Comparison of ENCODE assay signal across 15 cellular contexts in the genomic region with DNA sequence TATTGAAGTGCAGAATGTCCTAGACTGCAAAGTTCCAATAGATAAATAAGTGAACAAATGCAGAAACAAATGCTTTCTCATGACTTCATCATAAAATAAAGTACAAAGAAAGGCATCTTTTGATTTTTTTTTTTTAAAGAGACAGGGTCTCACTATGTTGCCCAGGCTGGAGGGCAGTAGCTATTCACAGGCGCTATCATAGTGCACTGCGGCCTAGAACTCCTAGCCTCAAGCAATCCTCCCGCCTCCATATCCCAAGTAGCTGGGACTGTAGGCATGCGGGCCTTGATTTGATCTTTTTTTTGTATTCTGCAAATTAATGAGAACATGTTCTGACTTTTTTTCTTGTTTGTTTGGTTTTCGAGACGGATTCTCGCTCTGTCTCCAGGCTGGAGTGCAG. TPM values are rescaled to one million over a fixed set of nuclear protein-coding genes. Genes with fewer than 3 reads are reported as not detected.
DNase-seq lines count a peak whose midpoint lies in the region; ATAC-seq and TF ChIP-seq lines count a peak whose summit lies in the region.
"Had no signal": no experiment of that assay in that cellular context is flagged by ENCODE, and none has a peak within 500 bp of the region (broad histone marks: within the 10 kb centered on the region; RNA-seq: fewer than 3 reads in every experiment).

No MANE protein-coding gene starts in this region.

- no peaks in the 10 kb centered on the region for H3K27me3 Mint-ChIP-seq in naive B cell

- in situ Hi-C loops in GM23248 (cut with MboI), result no loop called here

- H3F3A ChIP-seq in GM23248 (ENCODE audit: insufficient read depth), result peaks cover 43% of the 10 kb centered on the region

- H3K4me2 ChIP-seq in GM23248 (ENCODE audit: unreplicated experiment), result peak overlapping the region; percentile 92

- DNase-seq in AG09309 (ENCODE audit: low read depth) (no peak), GM23248 (no peak), ascending aorta (ENCODE audit: low spot score in 2 of 2) (no peak), naive B cell (no peak), A172 (ENCODE audit: low spot score) (no peak), aorta (no peak)
- DNase-seq in stimulated activated CD4-positive, alpha-beta T cell treated with anti-CD3 and anti-CD28 coated beads, Interleukin-1b, Interleukin-23, amount 100 ng/mL, for 48 hours, result no peak
- DNase-seq: activated CD4-positive, CD25-positive, alpha-beta regulatory T cell treated with anti-CD3 and anti-CD28 coated beads, Interleukin-2, amount 50 U/mL, for 72 hours; foreskin melanocyte; GOT3; NCI-H1930; RPMI8226; stimulated activated CD4-positive, alpha-beta T cell treated with anti-CD3 and anti-CD28 coated beads, Interleukin-4, amount 100 ng/mL, for 24 hours had no signal

- H4K20me1 ChIP-seq in GM23248 (ENCODE audit: insufficient read depth), result peaks cover 30% of the 10 kb centered on the region; the same call in 1 of the 2 replicates

- no peaks in the 10 kb centered on the region for H3K9me2 ChIP-seq in GM23248 (ENCODE audit: insufficient read depth)

- no peaks in the 10 kb centered on the region for H3K9me3 ChIP-seq in GM23248 (ENCODE audit: low read depth)
- H3K9me3 ChIP-seq in ascending aorta, result no peaks in the 10 kb centered on the region
- H3K9me3 ChIP-seq in aorta (ENCODE audit: control insufficient read depth, low read length), result no peaks in the 10 kb centered on the region
- H3K9me3 ChIP-seq: tibial nerve had no signal

- H3K4me3 ChIP-seq in AG09309 (ENCODE audit: control insufficient read depth, low read depth, low read length) (peak overlapping the region; percentile 99), GM23248 (peak overlapping the region; percentile 95), ascending aorta (peak overlapping the region; percentile 84 to 98), aorta (ENCODE audit: low read length in 2 of 2) (no peak overlapping the region)

- peaks cover 41% of the 10 kb centered on the region for H3K4me1 ChIP-seq in GM23248 (ENCODE audit: insufficient read depth)
- H3K4me1 ChIP-seq in ascending aorta, result peaks cover 6 to 37% of the 10 kb centered on the region in 2 donors
- no peaks in the 10 kb centered on the region for H3K4me1 ChIP-seq in aorta (ENCODE audit: control insufficient read depth in 1 of 2, insufficient read depth in 2 of 2, low read length in 2 of 2)

- H3K4me1 Mint-ChIP-seq in naive B cell, result peaks cover 32 to 50% (median 48%) of the 10 kb centered on the region in 3 donors

- H3K27ac Mint-ChIP-seq in naive B cell, result peak overlapping the region in 4 of 6 donors; percentile 41 to 82 (median 72)

- H3K9me3 Mint-ChIP-seq in naive B cell, result no peaks in the 10 kb centered on the region

- WGBS in GM23248 (ENCODE audit: low coverage in 1 of 2, low lambda C conversion rate in 2 of 2, missing lambda C conversion rate in 2 of 2), 2 experiments, result 20 to 21% methylated on average over 6 to 7 of the region's 7 CpGs
- WGBS in aorta, 2 donors, result 66 to 71% methylated on average over 7 of the region's 7 CpGs

- intact Hi-C loops in ascending aorta (cut with DNase I) (loop anchor here (10.0 kb wide), 1 partner anchor 510 kb away; a partner anchor contains a TSS), aorta (cut with DNase I) (loop anchor here (5.0 kb wide), 1 partner anchor 33 kb away; a partner anchor contains a TSS)

- H3K36me3 ChIP-seq in GM23248 (ENCODE audit: low read depth) (no peaks in the 10 kb centered on the region), ascending aorta (no peaks in the 10 kb centered on the region), aorta (ENCODE audit: control insufficient read depth in 1 of 2, insufficient read depth in 2 of 2, low read length in 1 of 2) (no peaks in the 10 kb centered on the region)
- H3K36me3 ChIP-seq: tibial nerve had no signal

- TF ChIP-seq CTCF in AG09309 (IDR thresholded peaks at IDR 0.05; ENCODE audit: control insufficient read depth, insufficient read depth, low read depth, low read length, missing control alignments) (no peak), ascending aorta (IDR thresholded peaks at IDR 0.05) (no peak)

- no peaks in the 10 kb centered on the region for H3K36me3 Mint-ChIP-seq in naive B cell

- ATAC-seq in naive B cell (ENCODE audit: low read depth in 2 of 2) (no peak), aorta (ENCODE audit: low FRiP score) (no peak), HG02678 (IDR thresholded peaks at IDR 0.05; ENCODE audit: unreplicated experiment) (no peak)

- no peaks in the 10 kb centered on the region for H3K27me3 ChIP-seq in GM23248 (replicated peaks; ENCODE audit: insufficient read depth)
- H3K27me3 ChIP-seq in ascending aorta, result no peaks in the 10 kb centered on the region
- no peaks in the 10 kb centered on the region for H3K27me3 ChIP-seq in aorta (ENCODE audit: control insufficient read depth in 1 of 2, insufficient read depth in 2 of 2, low read length in 1 of 2)
- H3K27me3 ChIP-seq: tibial nerve had no signal

- H2AFZ ChIP-seq in GM23248, result no peak overlapping the region

- H3K27ac ChIP-seq in GM23248, result peak overlapping the region; percentile 100
- H3K27ac ChIP-seq in ascending aorta, result no peak overlapping the region
- H3K27ac ChIP-seq in aorta (ENCODE audit: low read depth in 1 of 2, low read length in 2 of 2), result no peak overlapping the region
- H3K27ac ChIP-seq: tibial nerve had no signal

- H3K9ac ChIP-seq in GM23248, result peak overlapping the region; percentile 100

- peak overlapping the region in 5 of 8 donors; percentile 7 to 76 (median 53) for H3K4me3 Mint-ChIP-seq in naive B cell

- H3K79me2 ChIP-seq in GM23248 (ENCODE audit: insufficient read depth), result peaks cover 90% of the 10 kb centered on the region

RNA-seq across cellular contexts. Expression of a gene that starts 2.4 kb away (rescaled TPM):
- 187 and 191 TPM in 2 replicates for total RNA-seq in GM23248 (2014; rRNA removed; shearing (Covaris generic))
- polyA plus RNA-seq in GM23248 (2016; fragmentation: Nextera tagmentation; extraction: Ambion mirVana), result 188 and 190 TPM in 2 replicates
- total RNA-seq in ascending aorta, result 93.8 TPM
- 100 to 1,000 TPM in 5 of 6 donors, 10 to 100 TPM in 1; 97.1 to 135 (median 122) TPM for polyA plus RNA-seq in naive B cell (ENCODE audit: low read depth in 6 of 6)
- total RNA-seq in A172 (2014; rRNA removed; shearing (Covaris generic)), result 92.7 and 102 TPM in 2 replicates
- total RNA-seq in aorta, result 100 to 1,000 TPM; 128 to 170 TPM
- 10 to 100 TPM; 67.6 to 69.0 TPM for polyA plus RNA-seq in aorta

RNA-seq across cellular contexts. Expression of a gene that starts 8.9 kb away (rescaled TPM):
- total RNA-seq in GM23248 (2014; rRNA removed; shearing (Covaris generic)), result 38.1 and 49.5 TPM in 2 replicates
- 21.7 and 25.9 TPM in 2 replicates for polyA plus RNA-seq in GM23248 (2016; fragmentation: Nextera tagmentation; extraction: Ambion mirVana)
- total RNA-seq in ascending aorta, result 34.9 TPM
- 1 to 10 TPM; 3.5 to 9.6 (median 6.3) TPM for polyA plus RNA-seq in naive B cell (ENCODE audit: low read depth in 6 of 6)
- total RNA-seq in A172 (2014; rRNA removed; shearing (Covaris generic)), result 34.6 and 40.5 TPM in 2 replicates
- total RNA-seq in aorta, result 10 to 100 TPM; 15.0 to 22.5 TPM
- polyA plus RNA-seq in aorta, result 10 to 100 TPM; 24.2 to 31.8 TPM

RNA-seq across cellular contexts. Expression of a gene that starts 32.8 kb away (rescaled TPM):
- total RNA-seq in GM23248 (2014; rRNA removed; shearing (Covaris generic)), result 102 and 109 TPM in 2 replicates
- polyA plus RNA-seq in GM23248 (2016; fragmentation: Nextera tagmentation; extraction: Ambion mirVana), result 91.7 and 91.8 TPM in 2 replicates
- total RNA-seq in ascending aorta, result 200 TPM
- under 1 TPM in 1 of 6 donors, not detected in 5; 0.54 TPM for polyA plus RNA-seq in naive B cell (ENCODE audit: low read depth in 6 of 6)
- total RNA-seq in A172 (2014; rRNA removed; shearing (Covaris generic)), result 87.1 and 101 TPM in 2 replicates
- total RNA-seq in aorta, result 100 to 1,000 TPM; 260 to 274 TPM
- polyA plus RNA-seq in aorta, result 100 to 1,000 TPM in 1 of 2 donors, 10 to 100 TPM in 1; 38.3 to 290 TPM

RNA-seq across cellular contexts. Expression of a gene that starts 43.6 kb away (rescaled TPM):
- total RNA-seq in GM23248 (2014; rRNA removed; shearing (Covaris generic)), result 4.2 and 10.6 TPM in 2 replicates
- polyA plus RNA-seq in GM23248 (2016; fragmentation: Nextera tagmentation; extraction: Ambion mirVana) (7.1 and 7.5 TPM in 2 replicates), naive B cell (ENCODE audit: low read depth in 6 of 6) (10 to 100 TPM in 1 of 6 donors, 1 to 10 TPM in 5; 5.1 to 10.1 (median 7.7) TPM), aorta (10 to 100 TPM; 30.2 to 32.2 TPM)
- total RNA-seq in ascending aorta (133 TPM), aorta (10 to 100 TPM; 20.7 to 29.8 TPM)
- total RNA-seq in A172 (2014; rRNA removed; shearing (Covaris generic)), result 0.24 and 1.3 TPM in 2 replicates

RNA-seq across cellular contexts. Expression of a gene that starts 47.4 kb away (rescaled TPM):
- 1.1 TPM in 1 of 2 replicates, not detected in the other for total RNA-seq in GM23248 (2014; rRNA removed; shearing (Covaris generic))
- 0.27 and 0.58 TPM in 2 replicates for polyA plus RNA-seq in GM23248 (2016; fragmentation: Nextera tagmentation; extraction: Ambion mirVana)
- 30.4 TPM for total RNA-seq in ascending aorta
- polyA plus RNA-seq in naive B cell (ENCODE audit: low read depth in 6 of 6), result not detected
- total RNA-seq in A172 (2014; rRNA removed; shearing (Covaris generic)), result not detected in 2 replicates
- total RNA-seq in aorta, result under 1 TPM in 1 of 2 donors, not detected in 1; 0.42 TPM
- polyA plus RNA-seq in aorta, result under 1 TPM in 1 of 2 donors, not detected in 1; 0.95 TPM

Comparison
In these comparisons a context has a peak if more than half of its experiments do, and no peak if none do; other contexts are left out.
1. H3K4me3 ChIP-seq: peak in AG09309 (single experiment), GM23248 (single experiment) and ascending aorta (2 of 2); none in aorta (0 of 2).